14 cellular contexts compared by ENCODE assay signal in the genomic region with DNA sequence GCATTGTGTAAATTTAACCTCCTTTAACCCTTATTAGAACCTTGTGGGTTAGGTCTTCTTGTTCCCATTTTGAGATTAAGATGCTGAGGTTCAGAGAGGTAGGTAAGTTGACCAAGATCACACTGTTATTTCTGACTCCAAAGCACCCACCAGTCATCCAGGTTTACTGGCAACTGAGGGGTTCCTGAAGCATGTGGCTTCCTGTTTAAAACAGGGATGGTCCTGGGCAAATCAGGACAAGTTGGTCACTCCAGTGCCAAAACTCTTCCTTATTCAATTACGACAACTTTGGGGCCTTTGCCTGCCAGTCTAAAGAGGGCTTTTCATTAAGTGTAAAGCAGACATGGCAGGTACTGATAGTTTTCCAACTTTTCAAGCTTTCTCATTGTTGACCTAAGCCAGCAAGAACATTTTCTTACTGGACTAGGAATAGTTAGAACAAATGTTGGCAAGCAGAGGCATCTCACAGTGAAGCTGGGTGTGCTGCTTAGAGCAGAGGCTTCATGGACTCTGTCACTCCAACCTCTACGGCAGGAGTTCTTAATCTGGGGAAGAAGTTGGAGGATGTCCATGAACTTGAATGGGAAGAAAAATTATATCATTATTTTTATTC.
DNase-seq lines count a peak whose midpoint lies in the region; ATAC-seq and TF ChIP-seq lines count a peak whose summit lies in the region.
"Had no signal": no experiment of that assay in that cellular context is flagged by ENCODE, and none has a peak within 500 bp of the region (broad histone marks: within the 10 kb centered on the region; RNA-seq: fewer than 3 reads in every experiment).

No MANE protein-coding gene starts in this region.

- peaks cover 0 to 26% (median 5%) of the 10 kb centered on the region in 3 donors for H3K4me1 ChIP-seq in esophagus squamous epithelium
- peaks cover 27% of the 10 kb centered on the region for H3K4me1 ChIP-seq in neural progenitor cell
- H3K4me1 ChIP-seq in testis: no peaks in the 10 kb centered on the region
- H3K4me1 ChIP-seq in PC-9 (replicated peaks; ENCODE audit: insufficient read depth): no peaks in the 10 kb centered on the region

- H3K27me3 ChIP-seq in esophagus squamous epithelium (no peaks in the 10 kb centered on the region), neural progenitor cell (no peaks in the 10 kb centered on the region), testis (no peaks in the 10 kb centered on the region), WERI-Rb-1 (ENCODE audit: insufficient read depth, low read depth, severe bottlenecking) (no peaks in the 10 kb centered on the region), PC-9 (ENCODE audit: insufficient read depth, low read depth) (no peaks in the 10 kb centered on the region)

- H3K4me3 Mint-ChIP-seq in MCF 10A (ENCODE audit: unreplicated experiment): no peak overlapping the region
- no peak overlapping the region for H3K4me3 Mint-ChIP-seq in neural progenitor cell
- no peak overlapping the region for H3K4me3 Mint-ChIP-seq in activated T-cell treated with anti-CD3 and anti-CD28 coated beads, Interleukin-2, amount 50 U/mL, for 4 hours

- H3K9me3 Mint-ChIP-seq in MCF 10A (ENCODE audit: unreplicated experiment): no peaks in the 10 kb centered on the region
- no peaks in the 10 kb centered on the region for H3K9me3 Mint-ChIP-seq in neural progenitor cell
- H3K9me3 Mint-ChIP-seq in activated T-cell treated with anti-CD3 and anti-CD28 coated beads, Interleukin-2, amount 50 U/mL, for 4 hours: no peaks in the 10 kb centered on the region

- TF ChIP-seq POLR2A in esophagus squamous epithelium (IDR thresholded peaks at IDR 0.05) (no peak), testis (IDR thresholded peaks at IDR 0.05) (no peak)

- H3K9me2 ChIP-seq in PC-9 (ENCODE audit: insufficient read depth): no peaks in the 10 kb centered on the region

- H3K36me3 Mint-ChIP-seq in MCF 10A (ENCODE audit: insufficient read depth, unreplicated experiment) (no peaks in the 10 kb centered on the region), neural progenitor cell (no peaks in the 10 kb centered on the region)
- no peaks in the 10 kb centered on the region for H3K36me3 Mint-ChIP-seq in activated T-cell treated with anti-CD3 and anti-CD28 coated beads, Interleukin-2, amount 50 U/mL, for 4 hours (ENCODE audit: insufficient read depth)

- H3K27me3 Mint-ChIP-seq in MCF 10A (ENCODE audit: insufficient read depth, unreplicated experiment) (no peaks in the 10 kb centered on the region), neural progenitor cell (ENCODE audit: insufficient read depth, low read depth) (peaks cover 2% of the 10 kb centered on the region)
- no peaks in the 10 kb centered on the region for H3K27me3 Mint-ChIP-seq in activated T-cell treated with anti-CD3 and anti-CD28 coated beads, Interleukin-2, amount 50 U/mL, for 4 hours (ENCODE audit: low read depth)

- H3K79me2 ChIP-seq in neural progenitor cell (ENCODE audit: low read depth): no peaks in the 10 kb centered on the region
- no peaks in the 10 kb centered on the region for H3K79me2 ChIP-seq in PC-9 (ENCODE audit: low read depth)

- H3F3A ChIP-seq in neural progenitor cell (ENCODE audit: low read depth) (no peaks in the 10 kb centered on the region), PC-9 (ENCODE audit: insufficient read depth, low read depth) (no peaks in the 10 kb centered on the region)

- H3K9me3 ChIP-seq in esophagus squamous epithelium (no peaks in the 10 kb centered on the region), neural progenitor cell (ENCODE audit: low read depth) (no peaks in the 10 kb centered on the region), testis (no peaks in the 10 kb centered on the region), WERI-Rb-1 (ENCODE audit: severe bottlenecking) (no peaks in the 10 kb centered on the region), PC-9 (ENCODE audit: insufficient read depth, low read depth) (no peaks in the 10 kb centered on the region)

- no peak overlapping the region for H3K9ac ChIP-seq in neural progenitor cell

- H3K27ac Mint-ChIP-seq in MCF 10A (ENCODE audit: low read depth, unreplicated experiment) (peak overlapping the region; percentile 4), neural progenitor cell (no peak overlapping the region)

- H3K27ac ChIP-seq in esophagus squamous epithelium: peak overlapping the region; percentile 17 to 51 (median 28)
- no peak overlapping the region for H3K27ac ChIP-seq in neural progenitor cell
- H3K27ac ChIP-seq in testis: no peak overlapping the region
- H3K27ac ChIP-seq in WERI-Rb-1: no peak overlapping the region
- H3K27ac ChIP-seq in PC-9: no peak overlapping the region

- BruUV-seq in MCF 10A (replicated peaks; lab: Mats Ljungman, UMichigan) (no TSS peak), PC-9 (replicated peaks; lab: Mats Ljungman, UMichigan) (no TSS peak)

- POLR2A ChIA-PET in MCF 10A (lab: Yijun Ruan, JAX): no interaction called here
- POLR2A ChIA-PET in PC-9 (lab: Charles Lee; ENCODE audit: unreplicated experiment): no interaction called here
- POLR2A ChIA-PET in GM10248 (lab: Yijun Ruan, JAX): no interaction called here

- H4K20me1 ChIP-seq in neural progenitor cell (ENCODE audit: low read depth) (no peaks in the 10 kb centered on the region), PC-9 (ENCODE audit: insufficient read depth) (no peaks in the 10 kb centered on the region)

- no peak for ATAC-seq in activated T-cell treated with anti-CD3 and anti-CD28 coated beads, Interleukin-2, amount 50 U/mL, for 4 hours
- ATAC-seq: GM12878, HCT116 had no signal

- TF ChIP-seq CTCF in MCF 10A (IDR thresholded peaks at IDR 0.05; ENCODE audit: unreplicated experiment) (no peak), esophagus squamous epithelium (IDR thresholded peaks at IDR 0.05) (no peak), neural progenitor cell (IDR thresholded peaks at IDR 0.05) (no peak), testis (IDR thresholded peaks at IDR 0.05) (no peak), WERI-Rb-1 (IDR thresholded peaks at IDR 0.05; ENCODE audit: low read depth, low read length) (no peak), PC-9 (conservative IDR thresholded peaks at IDR 0.05) (no peak), GM10248 (IDR thresholded peaks at IDR 0.05; ENCODE audit: control extremely low read depth, extremely low read depth, low read depth, missing control alignments) (no peak)

- H3K36me3 ChIP-seq in esophagus squamous epithelium (no peaks in the 10 kb centered on the region), neural progenitor cell (no peaks in the 10 kb centered on the region), testis (ENCODE audit: low read depth, missing control alignments) (no peaks in the 10 kb centered on the region), WERI-Rb-1 (no peaks in the 10 kb centered on the region), PC-9 (ENCODE audit: low read depth) (no peaks in the 10 kb centered on the region)

- DNase-seq in MCF 10A (ENCODE audit: unreplicated experiment) (peak; percentile 50), esophagus squamous epithelium (lab: John Stamatoyannopoulos, UW) (no peak), neural progenitor cell (ENCODE audit: low spot score) (no peak), testis (peak; percentile 22), WERI-Rb-1 (no peak), PC-9 (no peak), GM10248 (ENCODE audit: extremely low spot score) (no peak)
- DNase-seq in activated T-cell treated with anti-CD3 and anti-CD28 coated beads, Interleukin-2, amount 50 U/mL, for 4 hours: no peak
- DNase-seq: DMS53, IMR-90, NCI-H2029 treated with DMSO at 0.1 percent for 48 hours, NCI-H510A treated with DMSO at 0.1 percent for 48 hours had no signal

- intact Hi-C loops in MCF 10A (cut with micrococcal nuclease): no loop called here
- intact Hi-C loops in esophagus squamous epithelium (cut with DNase I): no loop called here
- intact Hi-C loops in testis (cut with DNase I; ENCODE audit: low total_unique reads): no loop called here
- intact Hi-C loops in PC-9 (cut with micrococcal nuclease; ENCODE audit: unreplicated experiment): no loop called here

- H3K4me3 ChIP-seq in esophagus squamous epithelium (no peak overlapping the region), neural progenitor cell (no peak overlapping the region), testis (no peak overlapping the region), WERI-Rb-1 (ENCODE audit: low read depth, low read length) (no peak overlapping the region), PC-9 (no peak overlapping the region)
- H3K4me3 ChIP-seq: GM12878 had no signal

- H3K4me1 Mint-ChIP-seq in MCF 10A (ENCODE audit: insufficient read depth, unreplicated experiment): peaks cover 5% of the 10 kb centered on the region
- H3K4me1 Mint-ChIP-seq in neural progenitor cell: peaks cover 20% of the 10 kb centered on the region
- no peaks in the 10 kb centered on the region for H3K4me1 Mint-ChIP-seq in activated T-cell treated with anti-CD3 and anti-CD28 coated beads, Interleukin-2, amount 50 U/mL, for 4 hours (ENCODE audit: low read depth)

- CTCF ChIA-PET in MCF 10A (lab: Yijun Ruan, JAX) (no interaction called here), PC-9 (lab: Charles Lee) (no interaction called here), GM10248 (lab: Yijun Ruan, JAX) (no interaction called here)

- no peak overlapping the region for H2AFZ ChIP-seq in neural progenitor cell (replicated peaks)
- no peak overlapping the region for H2AFZ ChIP-seq in PC-9

- peak overlapping the region; percentile 16 for H3K4me2 ChIP-seq in neural progenitor cell
- no peak overlapping the region for H3K4me2 ChIP-seq in PC-9

- 34 to 42% methylated on average over 2 of the region's 2 CpGs for WGBS in esophagus squamous epithelium, 2 donors
- 59 to 60% methylated on average over 2 of the region's 2 CpGs for WGBS in testis, 2 donors

Comparison
In these comparisons a context has a peak if more than half of its experiments do, and no peak if none do; other contexts are left out.
1. DNase-seq: peak in MCF 10A (single experiment) and testis (single experiment); none in esophagus squamous epithelium (single experiment), neural progenitor cell (single experiment), activated T-cell treated with anti-CD3 and anti-CD28 coated beads, Interleukin-2, amount 50 U/mL, for 4 hours (single experiment), WERI-Rb-1 (single experiment), PC-9 (0 of 2) and GM10248 (single experiment).
2. H3K27ac ChIP-seq: peak in esophagus squamous epithelium (4 of 4); none in neural progenitor cell (single experiment), testis (0 of 2), WERI-Rb-1 (single experiment) and PC-9 (single experiment).